31 cellular contexts compared by ENCODE assay signal in the genomic region with DNA sequence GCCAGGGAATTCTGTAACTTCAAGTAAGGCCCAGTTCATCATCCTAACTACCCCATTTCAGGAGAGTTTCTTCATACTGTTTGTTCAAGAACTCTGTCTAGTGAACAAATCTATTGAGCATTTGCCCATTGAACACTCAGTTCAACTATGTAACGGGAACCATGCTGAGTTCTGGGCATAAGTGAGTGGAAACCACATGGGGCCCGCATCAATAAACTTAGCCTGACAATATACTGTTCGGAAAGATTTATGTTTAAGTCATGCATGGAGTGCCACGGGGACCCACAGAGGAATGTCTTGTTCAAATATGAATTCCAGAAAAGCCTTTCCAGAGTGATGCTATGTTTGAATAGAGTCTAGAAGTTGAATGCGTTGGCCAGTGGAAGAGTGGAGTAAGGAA.
"Had no signal": no experiment of that assay in that cellular context is flagged by ENCODE, and none has a peak within 500 bp of the region (broad histone marks: within the 10 kb centered on the region; RNA-seq: fewer than 3 reads in every experiment).

No MANE protein-coding gene starts in this region.

- H3K9me3 ChIP-seq: body of pancreas, gastrocnemius medialis, psoas muscle, sigmoid colon, thoracic aorta, vagina had no signal

- H3K36me3 ChIP-seq: gastrocnemius medialis, sigmoid colon, thoracic aorta, vagina had no signal

- H3K9ac ChIP-seq: parathyroid adenoma had no signal

- FAIRE-seq: small intestine had no signal

- H3K27ac ChIP-seq: body of pancreas, coronary artery, dorsolateral prefrontal cortex, gastrocnemius medialis, parathyroid adenoma, psoas muscle, sigmoid colon, thoracic aorta, vagina had no signal

- H3K4me1 ChIP-seq: body of pancreas, gastrocnemius medialis, parathyroid adenoma, psoas muscle, sigmoid colon, vagina had no signal

- H3K27me3 ChIP-seq: body of pancreas, gastrocnemius medialis, sigmoid colon, vagina had no signal

- H3K9me3 Mint-ChIP-seq: activated naive CD4-positive, alpha-beta T cell treated with anti-CD3 and anti-CD28 coated beads, Interleukin-2, amount 50 U/mL, for 24 hours; activated T-helper 2 cell treated with anti-CD3 and anti-CD28 coated beads, Interferon-gamma antibody, Interleukin-2, Interleukin-4, amounts not matched to agents 10 μg/mL and 5 μg/mL and 100 μg/mL, durations not matched to agents 14 hours and 24 hours and 36 hours; memory B cell; neural crest cell; stimulated activated effector memory CD8-positive, alpha-beta T cell treated with anti-CD3 and anti-CD28 coated beads, Interleukin-12 subunit alpha, Interleukin-12 subunit beta, amount 100 ng/mL, for 72 hours; stimulated activated naive CD8-positive, alpha-beta T cell treated with anti-CD3 and anti-CD28 coated beads, Interleukin-15, Interleukin-2, amounts not matched to agents 100 ng/mL and 50 ng/mL, for 24 hours; T-helper 1 cell treated with Interleukin-12 subunit alpha and Interleukin-12 subunit beta and Interleukin-4 antibody, amounts not matched to agents 30 μg/mL and 1 μg/mL, for 36 hours; type B pancreatic cell had no signal

- DNase-seq: activated CD4-positive, alpha-beta T cell treated with anti-CD3 and anti-CD28 coated beads for 1 hour; activated CD8-positive, alpha-beta memory T cell treated with anti-CD3 and anti-CD28 coated beads, Interleukin-2, amount 10 ng/mL, durations not matched to agents 7 days and 5 days; activated CD8-positive, alpha-beta T cell treated with anti-CD3 and anti-CD28 coated beads, Interleukin-2, amount 10 ng/mL, durations not matched to agents 7 days and 5 days; activated T-cell treated with anti-CD3 and anti-CD28 coated beads, Interleukin-2, amount 50 U/mL, for 48 hours; body of pancreas; dorsolateral prefrontal cortex; effector memory CD4-positive, alpha-beta T cell; gastrocnemius medialis; glutamatergic neuron; islet precursor cell; left cardiac atrium; midbrain; naive thymus-derived CD4-positive, alpha-beta T cell; nucleus accumbens; psoas muscle; sigmoid colon; small intestine; stimulated activated CD4-positive, alpha-beta T cell treated with anti-CD3 and anti-CD28 coated beads, Interleukin-4, amount 100 ng/mL, for 24 hours; T-helper 9 cell had no signal

- H3K36me3 Mint-ChIP-seq: activated CD8-positive, alpha-beta memory T cell treated with anti-CD3 and anti-CD28 coated beads, Interleukin-2, amount 10 ng/mL, durations not matched to agents 7 days and 5 days; activated naive CD4-positive, alpha-beta T cell treated with anti-CD3 and anti-CD28 coated beads, Interleukin-2, amount 50 U/mL, for 24 hours; memory B cell; naive thymus-derived CD4-positive, alpha-beta T cell; stimulated activated effector memory CD8-positive, alpha-beta T cell treated with anti-CD3 and anti-CD28 coated beads, Interleukin-12 subunit alpha, Interleukin-12 subunit beta, amount 100 ng/mL, for 72 hours had no signal

- H3K4me3 ChIP-seq: body of pancreas, coronary artery, dorsolateral prefrontal cortex, gastrocnemius medialis, psoas muscle, sigmoid colon, thoracic aorta, vagina had no signal

- ATAC-seq: activated CD8-positive, alpha-beta memory T cell treated with anti-CD3 and anti-CD28 coated beads, Interleukin-2, amount 10 ng/mL, durations not matched to agents 7 days and 5 days; activated CD8-positive, alpha-beta T cell treated with anti-CD3 and anti-CD28 coated beads, Interleukin-2, amount 10 ng/mL, durations not matched to agents 7 days and 5 days; body of pancreas; gastrocnemius medialis; left cardiac atrium; naive thymus-derived CD4-positive, alpha-beta T cell; psoas muscle; stimulated activated effector memory CD8-positive, alpha-beta T cell treated with anti-CD3 and anti-CD28 coated beads, Interleukin-12 subunit alpha, Interleukin-12 subunit beta, amount 100 ng/mL, for 72 hours had no signal

- H3K27ac Mint-ChIP-seq: activated CD8-positive, alpha-beta memory T cell treated with anti-CD3 and anti-CD28 coated beads, Interleukin-2, amount 10 ng/mL, durations not matched to agents 7 days and 5 days; activated CD8-positive, alpha-beta T cell treated with anti-CD3 and anti-CD28 coated beads, Interleukin-2, amount 10 ng/mL, durations not matched to agents 7 days and 5 days; activated naive CD4-positive, alpha-beta T cell treated with anti-CD3 and anti-CD28 coated beads, Interleukin-2, amount 50 U/mL, for 24 hours; activated T-helper 2 cell treated with anti-CD3 and anti-CD28 coated beads, Interferon-gamma antibody, Interleukin-2, Interleukin-4, amounts not matched to agents 10 μg/mL and 5 μg/mL and 100 μg/mL, durations not matched to agents 14 hours and 24 hours and 36 hours; memory B cell; naive thymus-derived CD4-positive, alpha-beta T cell; stimulated activated effector memory CD8-positive, alpha-beta T cell treated with anti-CD3 and anti-CD28 coated beads, Interleukin-12 subunit alpha, Interleukin-12 subunit beta, amount 100 ng/mL, for 72 hours; stimulated activated naive CD8-positive, alpha-beta T cell treated with anti-CD3 and anti-CD28 coated beads, Interleukin-15, Interleukin-2, amounts not matched to agents 100 ng/mL and 50 ng/mL, for 24 hours; T-helper 1 cell treated with Interleukin-12 subunit alpha and Interleukin-12 subunit beta and Interleukin-4 antibody, amounts not matched to agents 30 μg/mL and 1 μg/mL, for 36 hours; type B pancreatic cell had no signal
